Comparison of ENCODE assay signal across 1 cellular context in genomic region chr19:35719402-35720162, GRCh38.
TF ChIP-seq lines count a peak whose summit lies in the region.

No MANE protein-coding gene starts in this region.

TF ChIP-seq in SK-N-SH treated with all-trans-retinoic acid at 6 μM for 48 hours, 23 proteins besides CTCF, POLR2A, EP300 and RAD21 (continued from another document):
- TF ChIP-seq TOX (CRISPR knock-in tag; IDR thresholded peaks at IDR 0.05; ENCODE audit: borderline replicate concordance) (no peak), OSR1 (CRISPR knock-in tag; IDR thresholded peaks at IDR 0.05) (no peak), ZNF8 (CRISPR knock-in tag; IDR thresholded peaks at IDR 0.05) (no peak), ARNTL (CRISPR knock-in tag; IDR thresholded peaks at IDR 0.05; ENCODE audit: borderline replicate concordance, low read depth) (no peak), GLIS3 (CRISPR knock-in tag; IDR thresholded peaks at IDR 0.05) (no peak), ZNF70 (CRISPR knock-in tag; IDR thresholded peaks at IDR 0.05) (no peak), SNAI2 (CRISPR knock-in tag; IDR thresholded peaks at IDR 0.05) (no peak), CREB5 (CRISPR knock-in tag; IDR thresholded peaks at IDR 0.05; ENCODE audit: low read depth) (no peak), CSDC2 (CRISPR knock-in tag; IDR thresholded peaks at IDR 0.05) (no peak), POU6F1 (CRISPR knock-in tag; IDR thresholded peaks at IDR 0.05; ENCODE audit: borderline replicate concordance, low read depth) (no peak)
